ENCODE assay signal across 8 cellular contexts in the genomic region with DNA sequence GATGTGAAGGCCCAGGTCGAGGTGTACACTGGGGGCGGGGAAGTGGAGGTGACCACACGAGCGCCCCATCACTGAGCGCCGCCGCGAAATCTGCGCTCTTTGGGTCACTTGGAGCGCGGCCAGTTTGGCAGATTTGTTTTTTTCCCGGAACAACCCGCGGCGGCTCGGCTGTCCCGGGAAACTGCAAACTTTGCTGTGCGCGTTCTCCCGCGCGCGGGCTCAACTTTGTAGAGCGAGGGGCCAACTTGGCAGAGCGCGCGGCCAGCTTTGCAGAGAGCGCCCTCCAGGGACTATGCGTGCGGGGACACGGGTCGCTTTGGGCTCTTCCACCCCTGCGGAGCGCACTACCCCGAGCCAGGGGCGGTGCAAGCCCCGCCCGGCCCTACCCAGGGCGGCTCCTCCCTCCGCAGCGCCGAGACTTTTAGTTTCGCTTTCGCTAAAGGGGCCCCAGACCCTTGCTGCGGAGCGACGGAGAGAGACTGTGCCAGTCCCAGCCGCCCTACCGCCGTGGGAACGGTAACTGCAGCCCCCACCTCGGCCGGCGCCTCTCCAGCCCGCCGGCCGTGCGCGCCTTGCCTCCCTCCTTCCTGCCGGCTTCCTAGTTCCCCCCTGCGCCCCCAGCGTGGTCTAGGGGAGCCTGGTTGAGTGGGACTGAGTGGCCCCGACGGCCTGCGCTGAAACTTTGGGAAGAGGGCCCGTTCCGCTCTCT. TPM values are rescaled to one million over a fixed set of nuclear protein-coding genes. Genes with fewer than 3 reads are reported as not detected.
A peak's percentile ranks its signal among the peaks of the same experiment; 100 is the strongest.
DNase-seq lines count a peak whose midpoint lies in the region; ATAC-seq and TF ChIP-seq lines count a peak whose summit lies in the region.

A gene (plus strand): TSS at position 450 of the 709 bp plus-strand sequence. CDS start 17,582 bp downstream, outside the sequence.

- H3K27me3 ChIP-seq in IMR-90 (ENCODE audit: control insufficient read depth, insufficient read depth, low read length) (no peaks in the 10 kb centered on the region), SJSA1 (replicated peaks) (no peaks in the 10 kb centered on the region), neuronal stem cell (ENCODE audit: control insufficient read depth in 3 of 3, insufficient read depth in 3 of 3, low read depth in 1 of 3, low read length in 3 of 3) (peaks cover 0 to 6% (median 0%) of the 10 kb centered on the region in 3 experiments)

- peak within 1 kb of the TSS; percentile 91 for H3K9ac ChIP-seq in IMR-90 (ENCODE audit: low read depth, low read length)
- peak within 1 kb of the TSS; percentile 95 for H3K9ac ChIP-seq in neuronal stem cell (ENCODE audit: low read depth, low read length, poor library complexity)

- H3K14ac ChIP-seq in IMR-90 (replicated peaks; ENCODE audit: low read depth, low read length) (peak within 1 kb of the TSS; percentile 82), neuronal stem cell (ENCODE audit: low read length) (peak within 1 kb of the TSS; percentile 99)

- no peaks in the 10 kb centered on the region for H3K9me3 ChIP-seq in IMR-90 (ENCODE audit: control insufficient read depth, insufficient read depth, low read length)
- H3K9me3 ChIP-seq in SJSA1 (replicated peaks): no peaks in the 10 kb centered on the region
- H3K9me3 ChIP-seq in neuronal stem cell (replicated peaks in 1 of 2; ENCODE audit: control insufficient read depth in 2 of 2, insufficient read depth in 1 of 2, low read depth in 1 of 2, low read length in 2 of 2): peaks cover 0 to 10% of the 10 kb centered on the region in 2 donors

- peak within 1 kb of the TSS; percentile 73 for H2BK12ac ChIP-seq in neuronal stem cell (ENCODE audit: low read length)

- no peak for TF ChIP-seq RAD21 in IMR-90 (IDR thresholded peaks at IDR 0.05; ENCODE audit: low read length)

- H3K4me2 ChIP-seq in IMR-90 (ENCODE audit: low read depth, low read length) (peak within 1 kb of the TSS; percentile 95), neuronal stem cell (ENCODE audit: insufficient read depth, low read length, poor library complexity, severe bottlenecking) (peak within 1 kb of the TSS; percentile 94)

- intact Hi-C loops in IMR-90 (cut with micrococcal nuclease): no loop called here

- H2BK5ac ChIP-seq in IMR-90 (ENCODE audit: low read depth, low read length, poor library complexity, severe bottlenecking): peak within 1 kb of the TSS; percentile 83
- H2BK5ac ChIP-seq in neuronal stem cell (ENCODE audit: low read length): peak within 1 kb of the TSS; percentile 77

- H3K27ac ChIP-seq in IMR-90 (ENCODE audit: insufficient read depth, low read length) (peak within 1 kb of the TSS; percentile 82), SJSA1 (peak within 1 kb of the TSS; percentile 90), neuronal stem cell (replicated peaks; ENCODE audit: low read length) (peak within 1 kb of the TSS; percentile 85)

- peak; percentile 71 for ATAC-seq in GM21528 (IDR thresholded peaks at IDR 0.05; ENCODE audit: low FRiP score, unreplicated experiment)
- ATAC-seq in IMR-90 (ENCODE audit: low read depth): peak; percentile 90

- no peaks in the 10 kb centered on the region for H4K20me1 ChIP-seq in IMR-90 (ENCODE audit: insufficient read depth, low read length)

- H3K9me1 ChIP-seq in IMR-90 (ENCODE audit: insufficient read depth, low read length): peaks cover 10% of the 10 kb centered on the region; the same call in 1 of the 2 replicates

- in situ Hi-C loops in IMR-90 (cut with MboI; ENCODE audit: low sequenced_read_pairs): no loop called here

- H2AK9ac ChIP-seq in IMR-90 (replicated peaks; ENCODE audit: low read depth, low read length, poor library complexity): peak within 1 kb of the TSS; percentile 98

- TF ChIP-seq CTCF in IMR-90 (conservative IDR thresholded peaks at IDR 0.05; ENCODE audit: low read depth, low read length): 0 out of 2 replicates have a peak, but pooled peaks have one; percentile 14
- no peak for TF ChIP-seq CTCF in subcutaneous adipose tissue (IDR thresholded peaks at IDR 0.05; ENCODE audit: low read depth)

- H3K23ac ChIP-seq in IMR-90 (ENCODE audit: low read depth, low read length) (peak within 1 kb of the TSS; percentile 91), neuronal stem cell (ENCODE audit: low read depth, low read length, poor library complexity) (peak within 1 kb of the TSS; percentile 89)

- no peaks in the 10 kb centered on the region for H3K36me3 ChIP-seq in IMR-90 (ENCODE audit: control insufficient read depth, insufficient read depth, low read length)
- H3K36me3 ChIP-seq in SJSA1: peaks cover 19% of the 10 kb centered on the region
- peaks cover 0 to 2% of the 10 kb centered on the region in 2 donors for H3K36me3 ChIP-seq in neuronal stem cell (replicated peaks in 1 of 2; ENCODE audit: control insufficient read depth in 2 of 2, insufficient read depth in 2 of 2, low read length in 2 of 2)

- peak within 1 kb of the TSS; percentile 66 for H2AK5ac ChIP-seq in IMR-90 (ENCODE audit: low read depth, low read length)
- peak within 1 kb of the TSS; percentile 36 for H2AK5ac ChIP-seq in neuronal stem cell (ENCODE audit: low read depth, low read length)

- DNase-seq in Daoy (ENCODE audit: low read depth) (peak; percentile 87), IMR-90 (peak; percentile 68), SJSA1 (ENCODE audit: low read depth in 1 of 2, low spot score in 2 of 2) (peak; percentile 92 to 94), foreskin melanocyte (peak; percentile 80), neuronal stem cell (ENCODE audit: low spot score) (peak; percentile 82)
- peak; percentile 24 to 67 (median 42) for DNase-seq in activated naive CD4-positive, alpha-beta T cell (lab: John Stamatoyannopoulos, UW)

- dilution Hi-C loops in IMR-90 (cut with HindIII; ENCODE audit: low sequenced_read_pairs, unreplicated experiment): no loop called here

- POLR2A ChIA-PET in IMR-90 (lab: Charles Lee; ENCODE audit: unreplicated experiment): no interaction called here

- TF ChIP-seq POLR2A in IMR-90 (IDR thresholded peaks at IDR 0.05; ENCODE audit: low read depth, low read length): no peak

- H2BK120ac ChIP-seq in IMR-90 (ENCODE audit: low read depth, low read length) (peak within 1 kb of the TSS; percentile 67), neuronal stem cell (ENCODE audit: low read depth, low read length) (peak within 1 kb of the TSS; percentile 63)

- H2AFZ ChIP-seq in IMR-90 (replicated peaks; ENCODE audit: low read length, poor library complexity) (peak within 1 kb of the TSS; percentile 100), neuronal stem cell (ENCODE audit: low read length) (peak within 1 kb of the TSS; percentile 99)

- H3K79me1 ChIP-seq in IMR-90 (ENCODE audit: low read depth in 1 of 2, low read length in 2 of 2) (peaks cover 11 to 26% of the 10 kb centered on the region in 2 experiments), neuronal stem cell (ENCODE audit: low read depth, low read length) (peaks cover 4% of the 10 kb centered on the region)

- H2BK15ac ChIP-seq in IMR-90 (ENCODE audit: low read depth, low read length) (peak within 1 kb of the TSS; percentile 31; the same call in 1 of the 3 replicates), neuronal stem cell (ENCODE audit: low read length) (peak within 1 kb of the TSS; percentile 83)

- peak within 1 kb of the TSS; percentile 80 for H3K4ac ChIP-seq in IMR-90 (ENCODE audit: low read depth, low read length)
- peak within 1 kb of the TSS; percentile 99 for H3K4ac ChIP-seq in neuronal stem cell (ENCODE audit: low read length)

- peak within 1 kb of the TSS; percentile 10 to 77 for H4K8ac ChIP-seq in IMR-90 (ENCODE audit: low read depth in 2 of 2, low read length in 2 of 2)
- H4K8ac ChIP-seq in neuronal stem cell (ENCODE audit: low read depth, low read length): peak within 1 kb of the TSS; percentile 97

- 1% methylated on average over 37 of the region's 67 CpGs; no CpG with 5 or more reads in 1 of the 2 experiments for WGBS in IMR-90 (ENCODE audit: extremely low coverage in 2 of 2, insufficient read length in 1 of 2), 2 experiments
- WGBS in neuronal stem cell (ENCODE audit: extremely low coverage in 2 of 2, insufficient read length in 2 of 2, insufficient replicate concordance in 1 of 2), 2 donors: no CpG with 5 or more reads among the region's 67 CpGs

- H4K5ac ChIP-seq in IMR-90 (ENCODE audit: low read depth, low read length): peak within 1 kb of the TSS; percentile 2

- peak within 1 kb of the TSS; percentile 72 for H4K91ac ChIP-seq in IMR-90 (ENCODE audit: insufficient read depth, low read depth, low read length)
- H4K91ac ChIP-seq in neuronal stem cell (ENCODE audit: low read depth, low read length, poor library complexity): no peak within 1 kb of the TSS

- H2BK20ac ChIP-seq in IMR-90 (ENCODE audit: low read depth, low read length): peak within 1 kb of the TSS; percentile 51; the same call in 1 of the 2 replicates

- CTCF ChIA-PET in IMR-90 (lab: Yijun Ruan, JAX): interaction anchor here (0.6 to 1.5 kb wide), 8 partner anchors 9 to 1510 kb away, joined by 3 to 4 read pairs (median 4); no protein-coding TSS in a partner anchor

- H3K4me1 ChIP-seq in IMR-90 (ENCODE audit: control insufficient read depth, insufficient read depth, low read length): 0 out of 2 replicates have a peak, but pooled peaks cover 2% of the 10 kb centered on the region
- peaks cover 11% of the 10 kb centered on the region for H3K4me1 ChIP-seq in SJSA1 (replicated peaks)
- H3K4me1 ChIP-seq in neuronal stem cell (ENCODE audit: control insufficient read depth in 2 of 2, insufficient read depth in 1 of 2, low read depth in 1 of 2, low read length in 2 of 2): peaks cover 5 to 8% of the 10 kb centered on the region in 2 donors

- H3K18ac ChIP-seq in IMR-90 (ENCODE audit: low read depth, low read length) (peak within 1 kb of the TSS; percentile 38), neuronal stem cell (ENCODE audit: low read length) (peak within 1 kb of the TSS; percentile 99)

- peak within 1 kb of the TSS; percentile 76 for H3K4me3 ChIP-seq in IMR-90 (ENCODE audit: insufficient read depth, low read depth, low read length)
- peak within 1 kb of the TSS; percentile 83 for H3K4me3 ChIP-seq in SJSA1
- H3K4me3 ChIP-seq in neuronal stem cell (ENCODE audit: low read length in 2 of 2): peak within 1 kb of the TSS; percentile 67 to 97

- peak within 1 kb of the TSS; percentile 78 for H3K56ac ChIP-seq in IMR-90 (ENCODE audit: extremely low read depth, insufficient read depth, low read length)

- no TSS peak for BruUV-seq in IMR-90 (replicated peaks; lab: Mats Ljungman, UMichigan)

TF ChIP-seq in IMR-90, 13 proteins besides CTCF, POLR2A, EP300 and RAD21 (continues in another document):
- TF ChIP-seq RFX5 (IDR thresholded peaks at IDR 0.05; ENCODE audit: low read depth, low read length): no peak
- TF ChIP-seq MXI1 (IDR thresholded peaks at IDR 0.05; ENCODE audit: borderline replicate concordance, low read depth, low read length): 0 out of 2 replicates have a peak, but pooled peaks have one; percentile 20
- TF ChIP-seq SMC3 (IDR thresholded peaks at IDR 0.05; ENCODE audit: low read depth, low read length): no peak

RNA-seq across cellular contexts. Expression of the gene that starts here (rescaled TPM):
- 27.4 and 29.0 TPM in 2 replicates for total RNA-seq in Daoy (2014; rRNA removed; shearing (Covaris generic))
- total RNA-seq in IMR-90 (2012; rRNA removed) (16.7 and 20.3 TPM in 2 replicates), subcutaneous adipose tissue (10 to 100 TPM; 18.5 to 27.4 (median 20.7) TPM)
- polyA plus RNA-seq in IMR-90 (2012; rRNA removed): 14.7 and 15.1 TPM in 2 replicates
- polyA plus RNA-seq in IMR-90 (2012; cell fraction: cytosol; rRNA removed): 4.6 and 6.2 TPM in 2 replicates
- 2.5 and 9.4 TPM in 2 replicates for polyA plus RNA-seq in IMR-90 (2012; cell fraction: nucleus; rRNA removed; ENCODE audit: low replicate concordance)
- 68.8 and 78.5 TPM in 2 replicates for total RNA-seq in SJSA1 (2014; rRNA removed; shearing (Covaris generic))
- polyA plus RNA-seq in neuronal stem cell (2013, experiment 1 of 2): 9.8 TPM
- polyA plus RNA-seq in neuronal stem cell (2013, experiment 2 of 2): 10.4 TPM

Comparison
In these comparisons a context has a peak if more than half of its experiments do, and no peak if none do; other contexts are left out.
1. Peak in every context shown above with its lines: DNase-seq, ATAC-seq, H3K4me3 ChIP-seq and H3K27ac ChIP-seq.
2. DNase-seq: peak in every context shown above with its lines; median percentile 93 in SJSA1; 87 in Daoy; 82 in neuronal stem cell; 80 in foreskin melanocyte; 68 in IMR-90; 42 in activated naive CD4-positive, alpha-beta T cell.